8 cellular contexts compared by ENCODE assay signal in genomic region chr5:148740966-148741742, GRCh38.
DNase-seq lines count a peak whose midpoint lies in the region; ATAC-seq, FAIRE-seq and TF ChIP-seq lines count a peak whose summit lies in the region.

No MANE protein-coding gene starts in this region.

- FAIRE-seq in pancreas (lab: Jason Lieb, UNC) = peak; percentile 5

- intact Hi-C loops in pancreas (cut with DNase I) = no loop called here

- TF ChIP-seq CTCF in AG10803 (conservative IDR thresholded peaks at IDR 0.05; ENCODE audit: low read length) (peak; percentile 83), foreskin fibroblast (IDR thresholded peaks at IDR 0.05; ENCODE audit: low read depth, low read length) (peak; percentile 62), pancreas (IDR thresholded peaks at IDR 0.05) (peak in 3 of 4 donors; percentile 37 to 72 (median 59))

- ATAC-seq in GM18519 (IDR thresholded peaks at IDR 0.05; ENCODE audit: low FRiP score, unreplicated experiment) = peak; percentile 71
- ATAC-seq in pancreas = peak in 3 of 4 donors; percentile 69 to 82 (median 77)

- no peaks in the 10 kb centered on the region for H3K36me3 ChIP-seq in Karpas-422 (ENCODE audit: insufficient read depth, low read length)
- H3K36me3 ChIP-seq in pancreas = no peaks in the 10 kb centered on the region

- H3K9ac ChIP-seq in Karpas-422 (ENCODE audit: low read length) = peak overlapping the region; percentile 32; the same call in 1 of the 2 replicates

- H3K27me3 ChIP-seq in Karpas-422 (ENCODE audit: low read length) (no peaks in the 10 kb centered on the region), pancreas (no peaks in the 10 kb centered on the region)

- no peaks in the 10 kb centered on the region for H4K20me1 ChIP-seq in Karpas-422 (ENCODE audit: insufficient read depth, low read depth, low read length)

- H3K79me2 ChIP-seq in Karpas-422 (ENCODE audit: low read length) = no peaks in the 10 kb centered on the region

- DNase-seq in AG10803 (ENCODE audit: low read depth) (peak; percentile 80), Karpas-422 (peak; percentile 88), SKM-1 treated with dmso at 0.1 percent for 144 hours (lab: John Stamatoyannopoulos, UW; ENCODE audit: unreplicated experiment) (peak; percentile 30), foreskin fibroblast (peak; percentile 75 to 87), pancreas (no peak), OCI-M2 (lab: John Stamatoyannopoulos, UW; ENCODE audit: unreplicated experiment) (no peak), NCI-H146 (lab: John Stamatoyannopoulos, UW) (no peak)

- H3K4me3 ChIP-seq in AG10803 (ENCODE audit: low read length) (no peak overlapping the region), Karpas-422 (ENCODE audit: low read length) (peak overlapping the region; percentile 13; the same call in 1 of the 2 replicates), foreskin fibroblast (ENCODE audit: low read depth in 1 of 2, low read length in 2 of 2) (no peak overlapping the region), pancreas (no peak overlapping the region)

- H3K9me2 ChIP-seq in Karpas-422 (replicated peaks; ENCODE audit: insufficient read depth, low read length) = no peaks in the 10 kb centered on the region

- H3K4me1 ChIP-seq in Karpas-422 (ENCODE audit: low read length) (peaks cover 48% of the 10 kb centered on the region), pancreas (peaks cover 0 to 16% (median 7%) of the 10 kb centered on the region in 3 donors)

- H3K27ac ChIP-seq in Karpas-422 (ENCODE audit: low read length) (peak overlapping the region; percentile 38), pancreas (no peak overlapping the region)

- H3K9me3 ChIP-seq in Karpas-422 (ENCODE audit: low read length) (no peaks in the 10 kb centered on the region), pancreas (no peaks in the 10 kb centered on the region)

- peak overlapping the region; percentile 48 for H3K4me2 ChIP-seq in Karpas-422 (ENCODE audit: low read depth, low read length, poor library complexity, severe bottlenecking)

- WGBS in pancreas, 2 donors = 48 to 58% methylated on average over 9 of the region's 9 CpGs

- peak overlapping the region; percentile 41 for H2AFZ ChIP-seq in Karpas-422 (ENCODE audit: low read length)

Comparison
In these comparisons a context has a peak if more than half of its experiments do, and no peak if none do; other contexts are left out.
1. DNase-seq: peak in AG10803 (single experiment), Karpas-422 (single experiment), SKM-1 treated with dmso at 0.1 percent for 144 hours (single experiment) and foreskin fibroblast (2 of 2); none in pancreas (0 of 6), OCI-M2 (single experiment) and NCI-H146 (single experiment).
2. Peak in every context shown above with its lines, with median percentiles within 50 percentile points of each other: CTCF ChIP-seq.